ENCODE assay signal across 9 cellular contexts in genomic region chr4:168604496-168605373, GRCh38.
DNase-seq lines count a peak whose midpoint lies in the region; ATAC-seq, FAIRE-seq and TF ChIP-seq lines count a peak whose summit lies in the region.
"Had no signal": no experiment of that assay in that cellular context is flagged by ENCODE, and none has a peak within 500 bp of the region (broad histone marks: within the 10 kb centered on the region; RNA-seq: fewer than 3 reads in every experiment).

No MANE protein-coding gene starts in this region.

- H3K9me3 ChIP-seq in A549, result no peaks in the 10 kb centered on the region
- H3K9me3 ChIP-seq in mesodermal cell (ENCODE audit: control insufficient read depth, low read length), result no peaks in the 10 kb centered on the region
- no peaks in the 10 kb centered on the region for H3K9me3 ChIP-seq in spleen

- no peaks in the 10 kb centered on the region for H3K27me3 ChIP-seq in spleen (replicated peaks in 1 of 7)

- H3K27ac ChIP-seq in A549 (peak overlapping the region; percentile 67 to 87), mesodermal cell (ENCODE audit: low read depth, low read length, severe bottlenecking) (peak overlapping the region; percentile 97), spleen (no peak overlapping the region)

- ATAC-seq in A549 (peak; percentile 78 to 86), GM19324 (IDR thresholded peaks at IDR 0.05; ENCODE audit: low FRiP score, unreplicated experiment) (no peak), GM21619 (IDR thresholded peaks at IDR 0.05; ENCODE audit: unreplicated experiment) (no peak), GM18867 (IDR thresholded peaks at IDR 0.05; ENCODE audit: unreplicated experiment) (no peak)

- POLR2A ChIA-PET in A549 (lab: Yijun Ruan, JAX), result interaction anchor here (0.9 to 1.0 kb wide), 2 partner anchors 8 to 19 kb away, joined by 3 read pairs; no protein-coding TSS in a partner anchor

- peaks cover 49% of the 10 kb centered on the region for H3K4me1 ChIP-seq in A549
- peaks cover 39% of the 10 kb centered on the region for H3K4me1 ChIP-seq in mesodermal cell (ENCODE audit: control insufficient read depth, insufficient read depth, low read length, poor library complexity, severe bottlenecking)
- H3K4me1 ChIP-seq in spleen, result no peaks in the 10 kb centered on the region

- CTCF ChIA-PET in A549 (lab: Yijun Ruan, JAX), result interaction anchor here (0.5 to 2.2 kb wide), 3 partner anchors 9 to 483 kb away, joined by 3 to 9 read pairs (median 4); no protein-coding TSS in a partner anchor

- no peak for TF ChIP-seq EP300 in A549 (IDR thresholded peaks at IDR 0.05)

- TF ChIP-seq CTCF in A549 (IDR thresholded peaks at IDR 0.05) (no peak), epithelial cell of esophagus (IDR thresholded peaks at IDR 0.05; ENCODE audit: insufficient read depth, low read depth, low read length, missing control alignments) (no peak), spleen (IDR thresholded peaks at IDR 0.05 in 8 of 11, conservative IDR thresholded peaks at IDR 0.05 in 3 of 11) (no peak)

- no peaks in the 10 kb centered on the region for H3K36me3 ChIP-seq in mesodermal cell (ENCODE audit: control insufficient read depth, insufficient read depth, low read length)
- H3K36me3 ChIP-seq in spleen, result no peaks in the 10 kb centered on the region

- FAIRE-seq in A549 (lab: Jason Lieb, UNC), result no peak
- FAIRE-seq: frontal cortex had no signal

- intact Hi-C loops in spleen (cut with DNase I; ENCODE audit: low total_unique reads), result no loop called here

- TF ChIP-seq POLR2A in A549 (IDR thresholded peaks at IDR 0.05; ENCODE audit: low read length) (no peak), spleen (IDR thresholded peaks at IDR 0.05) (no peak)

- TF ChIP-seq RAD21 in A549 (conservative IDR thresholded peaks at IDR 0.05 in 1 of 2, IDR thresholded peaks at IDR 0.05 in 1 of 2), result no peak

- no peak overlapping the region for H3K4me3 ChIP-seq in A549
- no peak overlapping the region for H3K4me3 ChIP-seq in epithelial cell of esophagus (ENCODE audit: low read length)
- no peak overlapping the region for H3K4me3 ChIP-seq in mesodermal cell (ENCODE audit: extremely low read depth, insufficient read depth, low read length, poor library complexity, severe bottlenecking)
- no peak overlapping the region for H3K4me3 ChIP-seq in spleen

- whole genome bisulfite sequencing in A549 (ENCODE audit: missing lambda C conversion rate), result 20% methylated on average over 7 of the region's 7 CpGs
- whole genome bisulfite sequencing in mesodermal cell (ENCODE audit: insufficient coverage in 2 of 2), 2 experiments, result 27 to 67% methylated on average over 2 to 3 of the region's 7 CpGs
- 69 to 86% (median 77%) methylated on average over 7 of the region's 7 CpGs for WGBS in spleen, 5 donors

- DNase-seq in A549 (ENCODE audit: low read depth in 1 of 2, low spot score in 1 of 2) (peak in 1 of 2 experiments; percentile 32), NCI-H446 (lab: John Stamatoyannopoulos, UW) (peak; percentile 31 to 55), epithelial cell of esophagus (ENCODE audit: low read depth) (peak; percentile 90), spleen (no peak)

- H3K4me2 ChIP-seq in A549, result peak overlapping the region; percentile 66

TF ChIP-seq in A549, 52 proteins besides CTCF, POLR2A, EP300 and RAD21:
- no peak for TF ChIP-seq CBX8 (IDR thresholded peaks at IDR 0.05)
- TF ChIP-seq RFX5 (IDR thresholded peaks at IDR 0.05), result no peak
- no peak for TF ChIP-seq HDAC2 (IDR thresholded peaks at IDR 0.05)
- no peak for TF ChIP-seq TFCP2L1 (CRISPR knock-in tag; IDR thresholded peaks at IDR 0.05)
- no peak for TF ChIP-seq CHD2 (IDR thresholded peaks at IDR 0.05; ENCODE audit: low read length, partially characterized antibody)
- TF ChIP-seq ZSCAN20 (CRISPR knock-in tag; IDR thresholded peaks at IDR 0.05), result no peak
- no peak for TF ChIP-seq TP53 (CRISPR knock-in tag; IDR thresholded peaks at IDR 0.05)
- TF ChIP-seq ESRRA (IDR thresholded peaks at IDR 0.05; ENCODE audit: borderline replicate concordance, low read length), result no peak
- no peak for TF ChIP-seq ZC3H11A (IDR thresholded peaks at IDR 0.05)
- no peak for TF ChIP-seq MAFK (IDR thresholded peaks at IDR 0.05; ENCODE audit: partially characterized antibody)
- no peak for TF ChIP-seq E2F6 (IDR thresholded peaks at IDR 0.05; ENCODE audit: borderline replicate concordance, low read depth)
- TF ChIP-seq SREBF2 (IDR thresholded peaks at IDR 0.05), result no peak
- TF ChIP-seq CBX2 (IDR thresholded peaks at IDR 0.05; ENCODE audit: borderline replicate concordance, low read depth), result no peak
- no peak for TF ChIP-seq ATOH8 (CRISPR knock-in tag; IDR thresholded peaks at IDR 0.05; ENCODE audit: low read depth)
- TF ChIP-seq GATA3 (IDR thresholded peaks at IDR 0.05; ENCODE audit: borderline replicate concordance), result peak; percentile 34; the same call in 1 of the 2 replicates
- TF ChIP-seq MYC (IDR thresholded peaks at IDR 0.05; ENCODE audit: borderline replicate concordance, low read length), result no peak
- no peak for TF ChIP-seq PHF8 (IDR thresholded peaks at IDR 0.05; ENCODE audit: borderline replicate concordance, low read depth)
- TF ChIP-seq REST (IDR thresholded peaks at IDR 0.05), result no peak
- no peak for TF ChIP-seq KDM1A (IDR thresholded peaks at IDR 0.05; ENCODE audit: low read depth)
- no peak for TF ChIP-seq PBX3 (IDR thresholded peaks at IDR 0.05)
- no peak for TF ChIP-seq BHLHE40 (IDR thresholded peaks at IDR 0.05; ENCODE audit: low read depth, low read length)
- TF ChIP-seq JUNB (IDR thresholded peaks at IDR 0.05), result peak; percentile 14; the same call in 1 of the 2 replicates
- TF ChIP-seq ZFP36 (IDR thresholded peaks at IDR 0.05; ENCODE audit: borderline replicate concordance, partially characterized antibody), result no peak
- peak; percentile 43; the same call in 1 of the 2 replicates for TF ChIP-seq FOSL2 (IDR thresholded peaks at IDR 0.05)
- TF ChIP-seq FOSL2 (CRISPR knock-in tag; IDR thresholded peaks at IDR 0.05), result peak; percentile 91
- TF ChIP-seq ZNF302 (CRISPR knock-in tag; IDR thresholded peaks at IDR 0.05), result no peak
- no peak for TF ChIP-seq ELK1 (IDR thresholded peaks at IDR 0.05; ENCODE audit: low read depth, low read length)
- no peak for TF ChIP-seq NFE2L2 (conservative IDR thresholded peaks at IDR 0.05; ENCODE audit: low read length)

Comparison
In these comparisons a context has a peak if more than half of its experiments do, and no peak if none do; other contexts are left out.
1. ATAC-seq: peak in A549 (2 of 2); none in GM19324 (single experiment), GM21619 (single experiment) and GM18867 (single experiment).
2. H3K27ac ChIP-seq: peak in A549 (2 of 2) and mesodermal cell (single experiment); none in spleen (0 of 8).